Comparison of ENCODE assay signal across 29 cellular contexts in genomic region chr18:63725682-63726480, GRCh38. TPM values are rescaled to one million over a fixed set of nuclear protein-coding genes. Genes with fewer than 3 reads are reported as not detected.
DNase-seq lines count a peak whose midpoint lies in the region; ATAC-seq lines count a peak whose summit lies in the region.
"Had no signal": no experiment of that assay in that cellular context is flagged by ENCODE, and none has a peak within 500 bp of the region (broad histone marks: within the 10 kb centered on the region; RNA-seq: fewer than 3 reads in every experiment).

No MANE protein-coding gene starts in this region.

- DNase-seq in DMS79 treated with DMSO at 0.1 percent for 48 hours (lab: John Stamatoyannopoulos, UW) = peak; percentile 77
- peak; percentile 52 for DNase-seq in M059J (ENCODE audit: low read depth)
- DNase-seq in SK-N-DZ (ENCODE audit: low spot score) = peak; percentile 63
- peak; percentile 91 for DNase-seq in myocyte (ENCODE audit: low read depth)
- DNase-seq in GM19240 (ENCODE audit: insufficient read length, low spot score) = no peak
- DNase-seq in stimulated activated CD4-positive, alpha-beta T cell treated with anti-CD3 and anti-CD28 coated beads, Interleukin-2, amount 100 ng/mL, for 24 hours = no peak
- DNase-seq: activated CD4-positive, alpha-beta T cell treated with anti-CD3 and anti-CD28 coated beads for 4 hours; activated gamma-delta T cell treated with Interleukin-2 at 50 U/mL for 16 hours; activated T-cell treated with anti-CD3 and anti-CD28 coated beads, Interleukin-2, amount 50 U/mL, for 24 hours; body of pancreas; Calu3; cerebellar nuclear complex; dorsolateral prefrontal cortex; hypothalamus; immature natural killer cell; mesenchymal stem cell; NCI-H2227 treated with DMSO at 0.1 percent for 48 hours; NCI-H526 treated with DMSO at 0.1 percent for 48 hours; sigmoid colon; stimulated activated CD4-positive, alpha-beta T cell treated with anti-CD3 and anti-CD28 coated beads, Interleukin-15, amount 100 ng/mL, for 24 hours; stimulated activated naive CD4-positive, alpha-beta T cell treated with Interleukin-2 at 50 U/mL for 16 hours had no signal

- no peak for ATAC-seq in HG03039 (IDR thresholded peaks at IDR 0.05; ENCODE audit: unreplicated experiment)
- ATAC-seq: body of pancreas, left lobe of liver had no signal

RNA-seq across cellular contexts. Expression of gene SERPINB11, which starts 23.1 kb away (rescaled TPM):
- total RNA-seq in M059J (2014; rRNA removed; shearing (Covaris generic)) = not detected in 2 replicates
- polyA plus RNA-seq in SK-N-DZ (2014; cell fraction: cytosol; rRNA removed) = not detected in 2 replicates
- polyA plus RNA-seq in SK-N-DZ (2014; cell fraction: nucleus; rRNA removed) = not detected in 2 replicates
- not detected in 2 replicates for total RNA-seq in myocyte
- polyA plus RNA-seq in myocyte (2012) = not detected
- total RNA-seq: activated CD8-positive, alpha-beta memory T cell treated with anti-CD3 and anti-CD28 coated beads for 36 hours; body of pancreas; Calu3; dorsolateral prefrontal cortex; left lobe of liver; MCF 10A; progenitor cell of endocrine pancreas; sigmoid colon; SJSA1; temporal lobe had no signal
- polyA plus RNA-seq: immature natural killer cell, sigmoid colon, urinary bladder had no signal

RNA-seq across cellular contexts. Expression of gene SERPINB7, which starts 49.3 kb away (rescaled TPM):
- 15.7 and 20.8 TPM in 2 replicates for total RNA-seq in M059J (2014; rRNA removed; shearing (Covaris generic))
- not detected in 2 replicates for polyA plus RNA-seq in SK-N-DZ (2014; cell fraction: cytosol; rRNA removed)
- not detected in 2 replicates for polyA plus RNA-seq in SK-N-DZ (2014; cell fraction: nucleus; rRNA removed)
- 4.5 and 6.4 TPM in 2 replicates for total RNA-seq in myocyte
- 2.5 TPM for polyA plus RNA-seq in myocyte (2012)
- total RNA-seq: activated CD8-positive, alpha-beta memory T cell treated with anti-CD3 and anti-CD28 coated beads for 36 hours; body of pancreas; left lobe of liver; progenitor cell of endocrine pancreas; sigmoid colon; temporal lobe; urinary bladder had no signal
- polyA plus RNA-seq: immature natural killer cell, urinary bladder had no signal

Comparison
In these comparisons a context has a peak if more than half of its experiments do, and no peak if none do; other contexts are left out.
1. DNase-seq: peak in DMS79 treated with DMSO at 0.1 percent for 48 hours (single experiment), M059J (single experiment), SK-N-DZ (single experiment) and myocyte (single experiment); none in GM19240 (single experiment) and stimulated activated CD4-positive, alpha-beta T cell treated with anti-CD3 and anti-CD28 coated beads, Interleukin-2, amount 100 ng/mL, for 24 hours (0 of 2).